In the genomic region with DNA sequence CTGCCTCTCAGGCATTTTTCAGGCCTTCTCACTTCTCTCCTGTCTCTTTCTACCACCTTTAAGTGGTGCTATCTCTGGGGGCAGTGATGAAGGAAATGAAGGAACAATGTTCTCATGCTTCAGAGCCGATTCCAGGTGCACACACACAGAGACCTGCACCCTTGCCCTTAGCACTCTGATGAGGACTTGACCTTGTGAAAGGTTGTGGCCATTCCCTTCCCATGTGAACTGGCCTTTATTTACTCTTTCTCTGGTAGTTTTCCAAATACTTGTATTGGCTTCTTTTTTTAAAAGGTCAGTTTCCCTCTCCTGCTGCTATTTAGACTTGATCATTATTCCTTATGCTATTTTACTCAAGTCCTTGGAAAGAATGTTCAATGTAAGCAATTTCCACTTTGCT, we compare ENCODE assay signal across 1 cellular context.
A peak's percentile ranks its signal among the peaks of the same experiment; 100 is the strongest.
TF ChIP-seq lines count a peak whose summit lies in the region.

No MANE protein-coding gene starts in this region.

TF ChIP-seq in HepG2, 621 proteins besides CTCF, POLR2A, EP300 and RAD21 (continued from another document):
- TF ChIP-seq ARID4A (CRISPR knock-in tag; IDR thresholded peaks at IDR 0.05; ENCODE audit: borderline replicate concordance) (no peak), SMARCC2 (IDR thresholded peaks at IDR 0.05) (no peak), ZNF354B (CRISPR knock-in tag; IDR thresholded peaks at IDR 0.05) (no peak), MAZ (IDR thresholded peaks at IDR 0.05; ENCODE audit: borderline replicate concordance, low read depth, low read length) (no peak), MAZ (CRISPR knock-in tag; IDR thresholded peaks at IDR 0.05; ENCODE audit: low read depth) (no peak), ZNF761 (CRISPR knock-in tag; conservative IDR thresholded peaks at IDR 0.05) (no peak), RAD51 (IDR thresholded peaks at IDR 0.05; ENCODE audit: borderline replicate concordance) (no peak), USF2 (IDR thresholded peaks at IDR 0.05; ENCODE audit: low read depth, low read length) (no peak), USF2 (CRISPR knock-in tag; IDR thresholded peaks at IDR 0.05; ENCODE audit: borderline replicate concordance) (no peak), FOXA3 (CRISPR knock-in tag; IDR thresholded peaks at IDR 0.05) (peak; percentile 77), SNAPC4 (CRISPR knock-in tag; IDR thresholded peaks at IDR 0.05) (no peak)
- TF ChIP-seq, protein P1, sequence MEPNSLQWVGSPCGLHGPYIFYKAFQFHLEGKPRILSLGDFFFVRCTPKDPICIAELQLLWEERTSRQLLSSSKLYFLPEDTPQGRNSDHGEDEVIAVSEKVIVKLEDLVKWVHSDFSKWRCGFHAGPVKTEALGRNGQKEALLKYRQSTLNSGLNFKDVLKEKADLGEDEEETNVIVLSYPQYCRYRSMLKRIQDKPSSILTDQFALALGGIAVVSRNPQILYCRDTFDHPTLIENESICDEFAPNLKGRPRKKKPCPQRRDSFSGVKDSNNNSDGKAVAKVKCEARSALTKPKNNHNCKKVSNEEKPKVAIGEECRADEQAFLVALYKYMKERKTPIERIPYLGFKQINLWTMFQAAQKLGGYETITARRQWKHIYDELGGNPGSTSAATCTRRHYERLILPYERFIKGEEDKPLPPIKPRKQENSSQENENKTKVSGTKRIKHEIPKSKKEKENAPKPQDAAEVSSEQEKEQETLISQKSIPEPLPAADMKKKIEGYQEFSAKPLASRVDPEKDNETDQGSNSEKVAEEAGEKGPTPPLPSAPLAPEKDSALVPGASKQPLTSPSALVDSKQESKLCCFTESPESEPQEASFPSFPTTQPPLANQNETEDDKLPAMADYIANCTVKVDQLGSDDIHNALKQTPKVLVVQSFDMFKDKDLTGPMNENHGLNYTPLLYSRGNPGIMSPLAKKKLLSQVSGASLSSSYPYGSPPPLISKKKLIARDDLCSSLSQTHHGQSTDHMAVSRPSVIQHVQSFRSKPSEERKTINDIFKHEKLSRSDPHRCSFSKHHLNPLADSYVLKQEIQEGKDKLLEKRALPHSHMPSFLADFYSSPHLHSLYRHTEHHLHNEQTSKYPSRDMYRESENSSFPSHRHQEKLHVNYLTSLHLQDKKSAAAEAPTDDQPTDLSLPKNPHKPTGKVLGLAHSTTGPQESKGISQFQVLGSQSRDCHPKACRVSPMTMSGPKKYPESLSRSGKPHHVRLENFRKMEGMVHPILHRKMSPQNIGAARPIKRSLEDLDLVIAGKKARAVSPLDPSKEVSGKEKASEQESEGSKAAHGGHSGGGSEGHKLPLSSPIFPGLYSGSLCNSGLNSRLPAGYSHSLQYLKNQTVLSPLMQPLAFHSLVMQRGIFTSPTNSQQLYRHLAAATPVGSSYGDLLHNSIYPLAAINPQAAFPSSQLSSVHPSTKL (CRISPR knock-in tag; IDR thresholded peaks at IDR 0.05) = peak; percentile 89
